ENCODE assay signal across 14 cellular contexts in the genomic region with DNA sequence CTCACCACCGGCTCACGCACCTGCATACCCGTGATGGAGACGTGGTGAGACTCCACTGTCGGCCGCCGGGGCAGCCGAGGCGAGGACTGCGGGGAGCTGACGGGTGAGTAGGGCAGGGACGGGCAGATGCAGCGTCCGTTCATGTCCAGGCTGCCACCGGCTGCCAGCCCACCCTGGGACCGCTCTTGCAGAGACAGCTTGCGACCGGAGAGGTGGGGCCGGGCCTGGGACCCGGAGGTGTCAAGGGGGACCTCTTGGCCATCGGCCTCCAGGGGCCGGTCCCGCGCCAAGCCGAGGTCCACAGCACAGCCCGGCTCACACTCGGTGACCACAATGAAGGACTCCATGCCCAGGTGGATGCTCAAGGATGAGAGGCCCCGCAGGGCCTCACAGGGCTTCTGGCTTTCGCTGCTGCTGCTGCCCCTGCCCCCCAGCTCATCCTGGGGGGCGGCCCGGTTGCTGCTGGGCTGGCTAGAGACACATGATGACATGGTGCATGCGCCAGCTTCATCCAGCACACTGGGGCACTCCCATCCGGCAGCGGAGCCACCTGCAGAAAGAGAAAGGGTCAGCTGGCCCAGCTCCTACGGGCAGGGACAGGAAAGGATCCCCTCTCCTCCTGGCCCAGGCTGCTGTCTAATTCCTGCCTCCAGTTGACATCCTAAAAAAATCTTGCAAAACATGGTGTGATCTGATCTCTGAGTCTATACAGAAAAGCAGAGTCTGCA. TPM values are rescaled to one million over a fixed set of nuclear protein-coding genes. Genes with fewer than 3 reads are reported as not detected.
DNase-seq lines count a peak whose midpoint lies in the region; ATAC-seq lines count a peak whose summit lies in the region.
"Had no signal": no experiment of that assay in that cellular context is flagged by ENCODE, and none has a peak within 500 bp of the region (broad histone marks: within the 10 kb centered on the region; RNA-seq: fewer than 3 reads in every experiment).

No MANE protein-coding gene starts in this region.

- H3K4me1 Mint-ChIP-seq in stimulated activated naive B cell treated with anti-CD40 and anti-IgM and Interleukin-4, amounts not matched to agents 10 μg/mL and 1 μg/mL and 100 μg/mL, for 72 hours = peaks cover 10 to 16% of the 10 kb centered on the region in 2 donors

- H2BK5ac ChIP-seq in mesendoderm (ENCODE audit: low read length) = no peak overlapping the region

- peaks cover 33 to 54% of the 10 kb centered on the region in 2 donors for H3K36me3 Mint-ChIP-seq in stimulated activated naive B cell treated with anti-CD40 and anti-IgM and Interleukin-4, amounts not matched to agents 10 μg/mL and 1 μg/mL and 100 μg/mL, for 72 hours

- peaks cover 12% of the 10 kb centered on the region for H3K36me3 ChIP-seq in mesendoderm (ENCODE audit: control insufficient read depth, insufficient read depth, low read length)

- no CpG with 5 or more reads among the region's 35 CpGs for WGBS in mesendoderm (ENCODE audit: extremely low coverage, insufficient coverage, low lambda C conversion rate)

- H3K4me3 Mint-ChIP-seq in stimulated activated naive B cell treated with anti-CD40 and anti-IgM and Interleukin-4, amounts not matched to agents 10 μg/mL and 1 μg/mL and 100 μg/mL, for 72 hours = no peak overlapping the region
- H3K4me3 Mint-ChIP-seq: CD4-positive, alpha-beta T cell; GM23338 had no signal

- no peak overlapping the region for H4K5ac ChIP-seq in mesendoderm (ENCODE audit: low read length)

- H2BK120ac ChIP-seq in mesendoderm (ENCODE audit: low read depth, low read length) = no peak overlapping the region

- H3K9me3 Mint-ChIP-seq in stimulated activated naive B cell treated with anti-CD40 and anti-IgM and Interleukin-4, amounts not matched to agents 10 μg/mL and 1 μg/mL and 100 μg/mL, for 72 hours = peaks cover 2 to 5% of the 10 kb centered on the region in 2 donors
- H3K9me3 Mint-ChIP-seq: CD4-positive, alpha-beta T cell; GM23338 had no signal

- ATAC-seq in stimulated activated naive B cell treated with anti-CD40 and anti-IgM and Interleukin-4, amounts not matched to agents 10 μg/mL and 1 μg/mL and 100 μg/mL, for 72 hours (replicated peaks) = no peak

- peaks cover 29% of the 10 kb centered on the region for H3K79me2 ChIP-seq in mesendoderm (ENCODE audit: control insufficient read depth, insufficient read depth, low read length)

- no peak overlapping the region for H3K4me2 ChIP-seq in mesendoderm (ENCODE audit: low read length)
- H3K4me2 ChIP-seq: BLaER1 treated with 17β-estradiol and CSF1 and Interleukin-3, amounts not matched to agents 10 nM and 100 nM; GM23338 had no signal

- peak overlapping the region; percentile 51 for H3K27ac Mint-ChIP-seq in stimulated activated naive B cell treated with anti-CD40 and anti-IgM and Interleukin-4, amounts not matched to agents 10 μg/mL and 1 μg/mL and 100 μg/mL, for 72 hours
- H3K27ac Mint-ChIP-seq: CD4-positive, alpha-beta T cell; GM23338 had no signal

- no peak overlapping the region for H3K27ac ChIP-seq in mesendoderm (ENCODE audit: low read depth, low read length)
- H3K27ac ChIP-seq: BLaER1 treated with 17β-estradiol and CSF1 and Interleukin-3, amounts not matched to agents 10 nM and 100 nM had no signal

- no peak overlapping the region for H3K9ac ChIP-seq in mesendoderm (ENCODE audit: low read length)
- H3K9ac ChIP-seq: BLaER1 treated with 17β-estradiol and CSF1 and Interleukin-3, amounts not matched to agents 10 nM and 100 nM had no signal

- in situ Hi-C loops in G401 (cut with HindIII; ENCODE audit: low sequenced_read_pairs) = no loop called here

- peaks cover 22% of the 10 kb centered on the region for H3K79me1 ChIP-seq in mesendoderm (ENCODE audit: low read length)

- H2AK5ac ChIP-seq in mesendoderm (ENCODE audit: low read length) = no peak overlapping the region

- H3K18ac ChIP-seq in mesendoderm (ENCODE audit: low read length) = no peak overlapping the region

- no peaks in the 10 kb centered on the region for H3K4me1 ChIP-seq in mesendoderm (ENCODE audit: control insufficient read depth, low read depth, low read length)

- no peaks in the 10 kb centered on the region for H3K27me3 ChIP-seq in mesendoderm (ENCODE audit: insufficient read depth, low read length, poor library complexity)
- H3K27me3 ChIP-seq: BLaER1 treated with 17β-estradiol and CSF1 and Interleukin-3, amounts not matched to agents 10 nM and 100 nM had no signal

- no peak overlapping the region for H4K8ac ChIP-seq in mesendoderm (ENCODE audit: low read depth, low read length)

- H3K56ac ChIP-seq in mesendoderm (ENCODE audit: low read length) = peak overlapping the region; percentile 25

- H3K4me3 ChIP-seq in mesendoderm (ENCODE audit: low read length) = no peak overlapping the region
- H3K4me3 ChIP-seq: BLaER1 treated with 17β-estradiol and CSF1 and Interleukin-3, amounts not matched to agents 10 nM and 100 nM; GM23338 had no signal

- H3K4ac ChIP-seq in mesendoderm (ENCODE audit: low read depth, low read length) = no peak overlapping the region

- no peak overlapping the region for H2BK15ac ChIP-seq in mesendoderm (replicated peaks; ENCODE audit: low read depth)

- DNase-seq in G401 (ENCODE audit: low spot score) (peak; percentile 84), cerebellar cortex (ENCODE audit: low spot score) (peak; percentile 80), mesendoderm (no peak), SK-N-DZ (ENCODE audit: low spot score) (no peak), midbrain (lab: John Stamatoyannopoulos, UW) (no peak), occipital lobe (lab: John Stamatoyannopoulos, UW) (no peak)
- no peak for DNase-seq in stimulated activated naive B cell treated with anti-CD40 and anti-IgM and Interleukin-4, amounts not matched to agents 10 μg/mL and 1 μg/mL and 100 μg/mL, for 72 hours
- DNase-seq: ACHN; Calu3; CD4-positive, alpha-beta T cell; DMS 273 treated with DMSO at 0.1 percent for 48 hours; H7 had no signal

- no peaks in the 10 kb centered on the region for H3K27me3 Mint-ChIP-seq in stimulated activated naive B cell treated with anti-CD40 and anti-IgM and Interleukin-4, amounts not matched to agents 10 μg/mL and 1 μg/mL and 100 μg/mL, for 72 hours
- H3K27me3 Mint-ChIP-seq: CD4-positive, alpha-beta T cell had no signal

- no peak overlapping the region for H3K23ac ChIP-seq in mesendoderm (ENCODE audit: low read length)

RNA-seq across cellular contexts. Expression of gene CAMKK2, which starts 22.3 kb away (rescaled TPM):
- 22.5 and 27.2 TPM in 2 replicates for total RNA-seq in G401 (2014; rRNA removed; shearing (Covaris generic))
- polyA plus RNA-seq in mesendoderm (2013, experiment 1 of 2) = 38.0 TPM
- polyA plus RNA-seq in mesendoderm (2013, experiment 2 of 2) = 35.8 TPM
- 30.7 and 30.8 TPM in 2 replicates for polyA plus RNA-seq in SK-N-DZ (2014; cell fraction: cytosol; rRNA removed)
- 35.4 and 50.0 TPM in 2 replicates for polyA plus RNA-seq in SK-N-DZ (2014; cell fraction: nucleus; rRNA removed)
- total RNA-seq in occipital lobe = 41.6 TPM

Comparison
In these comparisons a context has a peak if more than half of its experiments do, and no peak if none do; other contexts are left out.
1. DNase-seq: peak in G401 (single experiment) and cerebellar cortex (single experiment); none in mesendoderm (single experiment), stimulated activated naive B cell treated with anti-CD40 and anti-IgM and Interleukin-4, amounts not matched to agents 10 μg/mL and 1 μg/mL and 100 μg/mL, for 72 hours (single experiment), SK-N-DZ (single experiment), midbrain (single experiment) and occipital lobe (single experiment).